ENCODE assay signal across 19 cellular contexts in the genomic region with DNA sequence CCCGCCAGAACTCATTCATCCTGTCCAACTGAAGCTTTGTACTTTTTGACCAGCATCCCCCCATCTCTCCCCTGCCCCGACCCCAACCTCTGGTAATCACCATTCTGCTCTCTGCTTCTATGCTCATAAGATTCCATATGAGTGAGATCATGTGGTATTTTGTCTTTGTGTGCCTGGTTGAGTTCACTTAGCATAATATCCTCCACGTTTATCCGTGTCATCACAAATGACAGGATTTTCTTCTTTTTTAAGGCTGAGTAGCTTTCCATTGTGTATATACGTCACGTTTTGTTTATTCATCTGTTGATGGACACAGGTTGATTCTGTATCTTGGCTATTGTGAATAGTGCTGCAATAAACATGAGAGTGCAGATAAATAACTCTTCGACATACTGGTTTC.
DNase-seq lines count a peak whose midpoint lies in the region; TF ChIP-seq lines count a peak whose summit lies in the region.
"Had no signal": no experiment of that assay in that cellular context is flagged by ENCODE, and none has a peak within 500 bp of the region (broad histone marks: within the 10 kb centered on the region; RNA-seq: fewer than 3 reads in every experiment).

No MANE protein-coding gene starts in this region.

- H2BK5ac ChIP-seq in H9 (ENCODE audit: insufficient read length, low read length): no peak overlapping the region

- H3K36me3 Mint-ChIP-seq in brain: no peaks in the 10 kb centered on the region
- no peaks in the 10 kb centered on the region; a peak in 1 of 7 replicates for H3K36me3 Mint-ChIP-seq in H9 (ENCODE audit: insufficient read depth in 1 of 3, low read depth in 3 of 3)
- no peaks in the 10 kb centered on the region for H3K36me3 Mint-ChIP-seq in progenitor cell of endocrine pancreas (ENCODE audit: insufficient read depth)
- H3K36me3 Mint-ChIP-seq: activated naive CD8-positive, alpha-beta T cell had no signal

- H3K79me1 ChIP-seq in H9 (ENCODE audit: insufficient read depth, low read depth, low read length, poor library complexity, severe bottlenecking): no peaks in the 10 kb centered on the region

- no peaks in the 10 kb centered on the region for H3K9me3 ChIP-seq in H9 (ENCODE audit: control insufficient read depth, low read depth, low read length)
- H3K9me3 ChIP-seq: heart right ventricle had no signal

- no peak overlapping the region for H4K91ac ChIP-seq in H9 (ENCODE audit: insufficient read length, low read depth, low read length)

- H2AFZ ChIP-seq in H9 (ENCODE audit: low read length): no peak overlapping the region

- no peak overlapping the region for H3K27ac ChIP-seq in H9 (ENCODE audit: insufficient read length, low read depth, low read length)
- H3K27ac ChIP-seq: coronary artery, heart right ventricle had no signal

- H4K8ac ChIP-seq in H9 (replicated peaks; ENCODE audit: insufficient read length, low read depth, low read length): no peak overlapping the region

- H3K23me2 ChIP-seq in H9 (ENCODE audit: insufficient read length, low read depth, low read length, poor library complexity, severe bottlenecking): no peaks in the 10 kb centered on the region

- no peak overlapping the region for H3K4ac ChIP-seq in H9 (ENCODE audit: low read depth, low read length)

- no peak overlapping the region for H3K18ac ChIP-seq in H9 (ENCODE audit: insufficient read length, low read depth, low read length)

- H4K5ac ChIP-seq in H9 (ENCODE audit: insufficient read length, low read depth, low read length): no peak overlapping the region

- peak; percentile 27 for DNase-seq in NCI-H510A treated with DMSO at 0.1 percent for 48 hours (lab: John Stamatoyannopoulos, UW)
- DNase-seq in NCI-H510A (lab: John Stamatoyannopoulos, UW): no peak
- DNase-seq in NAMALWA (ENCODE audit: low spot score): peak; percentile 60
- peak; percentile 22 for DNase-seq in renal cortical epithelial cell (ENCODE audit: low read depth)
- no peak for DNase-seq in H9
- no peak for DNase-seq in progenitor cell of endocrine pancreas (ENCODE audit: low spot score, unreplicated experiment)
- no peak for DNase-seq in activated CD4-positive, alpha-beta T cell treated with anti-CD3 and anti-CD28 coated beads, Interleukin-2, amount 50 U/mL, for 1 hour
- DNase-seq: activated CD4-positive, alpha-beta T cell treated with anti-CD3 and anti-CD28 coated beads for 4 hours; heart right ventricle; KG1; NCI-H1048; NCI-H524 treated with DMSO at 0.1 percent for 48 hours; nucleus accumbens; PC-3; T-helper 1 cell had no signal

- H3K4me1 ChIP-seq in H9 (ENCODE audit: insufficient read depth, low read length): no peaks in the 10 kb centered on the region; the same call in 1 of the 2 replicates

- TF ChIP-seq CTCF in brain (conservative IDR thresholded peaks at IDR 0.05) (no peak), H9 (conservative IDR thresholded peaks at IDR 0.05) (no peak), progenitor cell of endocrine pancreas (IDR thresholded peaks at IDR 0.05; ENCODE audit: unreplicated experiment) (no peak)

- no peak overlapping the region for H3T11ph ChIP-seq in H9 (ENCODE audit: low read length)

- no peak overlapping the region for H3K9ac ChIP-seq in H9 (ENCODE audit: extremely low read depth, insufficient read length, low read length)

- H2BK20ac ChIP-seq in H9 (ENCODE audit: low read depth, low read length, poor library complexity, severe bottlenecking): no peak overlapping the region

- no peaks in the 10 kb centered on the region for H4K20me1 ChIP-seq in H9 (ENCODE audit: control insufficient read depth, insufficient read depth, insufficient read length)

- H3K27me3 ChIP-seq in H9 (ENCODE audit: insufficient read depth, low read length): no peaks in the 10 kb centered on the region
- H3K27me3 ChIP-seq: heart right ventricle had no signal

- no peak overlapping the region for H3K14ac ChIP-seq in H9 (ENCODE audit: insufficient read depth, low read length)

- WGBS in H9 (ENCODE audit: extremely low coverage, insufficient read length, low lambda C conversion rate): no CpG with 5 or more reads among the region's 7 CpGs

- H2AK5ac ChIP-seq in H9 (ENCODE audit: insufficient read length, low read length): no peak overlapping the region

- no peak overlapping the region for H2BK15ac ChIP-seq in H9 (ENCODE audit: low read depth, low read length)

- no peaks in the 10 kb centered on the region for H3K79me2 ChIP-seq in H9 (ENCODE audit: insufficient read depth, low read length)

- H3K4me1 Mint-ChIP-seq in brain (peaks cover 72% of the 10 kb centered on the region), H9 (peaks cover 14 to 24% of the 10 kb centered on the region in 2 experiments), progenitor cell of endocrine pancreas (ENCODE audit: low read depth) (peaks cover 5% of the 10 kb centered on the region)

- H3K4me2 ChIP-seq in H9 (ENCODE audit: insufficient read depth, insufficient read length, low read length): no peak overlapping the region

- H2BK12ac ChIP-seq in H9 (ENCODE audit: insufficient read length, low read depth, low read length): no peak overlapping the region

- no peak overlapping the region for H3K23ac ChIP-seq in H9 (ENCODE audit: insufficient read length, low read depth, low read length)

- H2BK120ac ChIP-seq in H9 (ENCODE audit: low read depth, low read length, poor library complexity, severe bottlenecking): no peak overlapping the region

- no peak overlapping the region for H3K4me3 Mint-ChIP-seq in brain
- no peak overlapping the region for H3K4me3 Mint-ChIP-seq in H9
- no peak overlapping the region for H3K4me3 Mint-ChIP-seq in progenitor cell of endocrine pancreas (ENCODE audit: low read depth)
- H3K4me3 Mint-ChIP-seq: activated naive CD8-positive, alpha-beta T cell; activated T-helper 17 cell treated with anti-CD3 and anti-CD28 coated beads, Interleukin-2, amount 50 U/mL, for 72 hours had no signal

- H3K27me3 Mint-ChIP-seq in brain (peaks cover 7% of the 10 kb centered on the region), H9 (ENCODE audit: low read depth) (no peaks in the 10 kb centered on the region), progenitor cell of endocrine pancreas (peaks cover 8% of the 10 kb centered on the region)
- H3K27me3 Mint-ChIP-seq: activated naive CD8-positive, alpha-beta T cell; activated T-helper 17 cell treated with anti-CD3 and anti-CD28 coated beads, Interleukin-2, amount 50 U/mL, for 72 hours had no signal

- H3K56ac ChIP-seq in H9 (ENCODE audit: insufficient read length, low read depth, low read length): no peak overlapping the region

- H3K27ac Mint-ChIP-seq in brain: peak overlapping the region in 4 of 5 experiments; percentile 3 to 81 (median 58)
- H3K27ac Mint-ChIP-seq in H9: no peak overlapping the region
- H3K27ac Mint-ChIP-seq in progenitor cell of endocrine pancreas: no peak overlapping the region
- H3K27ac Mint-ChIP-seq: activated naive CD8-positive, alpha-beta T cell; activated T-helper 17 cell treated with anti-CD3 and anti-CD28 coated beads, Interleukin-2, amount 50 U/mL, for 72 hours had no signal

- peaks cover 0 to 2% (median 0%) of the 10 kb centered on the region in 5 experiments for H3K9me3 Mint-ChIP-seq in brain
- H3K9me3 Mint-ChIP-seq in H9: peaks cover 0 to 2% of the 10 kb centered on the region in 2 experiments; a peak in 1 of 5 replicates
- H3K9me3 Mint-ChIP-seq in progenitor cell of endocrine pancreas (ENCODE audit: low read depth): no peaks in the 10 kb centered on the region
- H3K9me3 Mint-ChIP-seq: activated T-helper 17 cell treated with anti-CD3 and anti-CD28 coated beads, Interleukin-2, amount 50 U/mL, for 72 hours had no signal

Comparison
In these comparisons a context has a peak if more than half of its experiments do, and no peak if none do; other contexts are left out.
1. DNase-seq: peak in NCI-H510A treated with DMSO at 0.1 percent for 48 hours (single experiment), NAMALWA (single experiment) and renal cortical epithelial cell (single experiment); none in NCI-H510A (single experiment), H9 (single experiment), progenitor cell of endocrine pancreas (single experiment) and activated CD4-positive, alpha-beta T cell treated with anti-CD3 and anti-CD28 coated beads, Interleukin-2, amount 50 U/mL, for 1 hour (single experiment).
2. H3K27ac Mint-ChIP-seq: peak in brain (4 of 5); none in H9 (0 of 3) and progenitor cell of endocrine pancreas (single experiment).